In the genomic region with DNA sequence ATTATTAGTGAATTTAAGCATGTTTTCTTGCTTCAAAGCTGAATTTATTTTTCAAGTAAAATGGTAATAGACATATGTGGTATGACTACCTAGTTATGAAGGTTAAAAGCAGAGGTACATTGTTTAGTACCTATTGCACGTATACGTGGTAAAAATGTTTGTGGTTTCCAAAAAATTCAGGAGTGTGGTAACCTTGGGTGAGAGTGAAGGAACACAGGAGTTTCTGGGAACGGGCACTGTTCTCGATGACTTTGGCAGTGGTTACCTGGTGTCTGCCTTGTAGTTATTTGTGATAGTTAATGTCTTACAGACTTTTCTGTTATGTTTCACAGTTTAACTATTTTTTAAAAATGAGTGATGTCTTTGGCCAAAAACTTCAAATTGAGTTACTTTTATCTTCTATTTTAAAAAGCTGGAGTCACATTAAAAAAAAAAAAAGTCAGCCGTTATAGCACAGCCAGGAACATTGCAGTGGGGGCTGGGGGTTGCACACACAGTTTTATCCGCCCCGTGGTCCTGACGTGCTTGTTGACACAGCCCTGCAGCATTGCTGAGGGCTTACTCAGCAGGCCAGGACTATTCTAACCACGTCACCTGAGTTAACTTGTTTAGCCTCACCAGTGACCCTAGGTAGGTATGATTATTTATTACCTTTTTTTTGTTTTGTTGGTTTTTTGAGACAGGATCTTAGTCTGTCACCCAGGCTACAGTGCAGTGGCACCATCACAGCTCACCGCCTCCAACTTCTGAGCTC, we compare ENCODE assay signal across 1 cellular context.
A peak's percentile ranks its signal among the peaks of the same experiment; 100 is the strongest.
TF ChIP-seq lines count a peak whose summit lies in the region.

No MANE protein-coding gene starts in this region.

TF ChIP-seq in liver, 16 proteins besides CTCF, POLR2A, EP300 and RAD21 (continued from another document):
- TF ChIP-seq, protein P1, sequence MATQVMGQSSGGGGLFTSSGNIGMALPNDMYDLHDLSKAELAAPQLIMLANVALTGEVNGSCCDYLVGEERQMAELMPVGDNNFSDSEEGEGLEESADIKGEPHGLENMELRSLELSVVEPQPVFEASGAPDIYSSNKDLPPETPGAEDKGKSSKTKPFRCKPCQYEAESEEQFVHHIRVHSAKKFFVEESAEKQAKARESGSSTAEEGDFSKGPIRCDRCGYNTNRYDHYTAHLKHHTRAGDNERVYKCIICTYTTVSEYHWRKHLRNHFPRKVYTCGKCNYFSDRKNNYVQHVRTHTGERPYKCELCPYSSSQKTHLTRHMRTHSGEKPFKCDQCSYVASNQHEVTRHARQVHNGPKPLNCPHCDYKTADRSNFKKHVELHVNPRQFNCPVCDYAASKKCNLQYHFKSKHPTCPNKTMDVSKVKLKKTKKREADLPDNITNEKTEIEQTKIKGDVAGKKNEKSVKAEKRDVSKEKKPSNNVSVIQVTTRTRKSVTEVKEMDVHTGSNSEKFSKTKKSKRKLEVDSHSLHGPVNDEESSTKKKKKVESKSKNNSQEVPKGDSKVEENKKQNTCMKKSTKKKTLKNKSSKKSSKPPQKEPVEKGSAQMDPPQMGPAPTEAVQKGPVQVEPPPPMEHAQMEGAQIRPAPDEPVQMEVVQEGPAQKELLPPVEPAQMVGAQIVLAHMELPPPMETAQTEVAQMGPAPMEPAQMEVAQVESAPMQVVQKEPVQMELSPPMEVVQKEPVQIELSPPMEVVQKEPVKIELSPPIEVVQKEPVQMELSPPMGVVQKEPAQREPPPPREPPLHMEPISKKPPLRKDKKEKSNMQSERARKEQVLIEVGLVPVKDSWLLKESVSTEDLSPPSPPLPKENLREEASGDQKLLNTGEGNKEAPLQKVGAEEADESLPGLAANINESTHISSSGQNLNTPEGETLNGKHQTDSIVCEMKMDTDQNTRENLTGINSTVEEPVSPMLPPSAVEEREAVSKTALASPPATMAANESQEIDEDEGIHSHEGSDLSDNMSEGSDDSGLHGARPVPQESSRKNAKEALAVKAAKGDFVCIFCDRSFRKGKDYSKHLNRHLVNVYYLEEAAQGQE (IDR thresholded peaks at IDR 0.05), result peak; percentile 23
- TF ChIP-seq GABPA (IDR thresholded peaks at IDR 0.05 in 1 of 2, conservative IDR thresholded peaks at IDR 0.05 in 1 of 2), result no peak
